Comparison of ENCODE assay signal across 14 cellular contexts in genomic region chr5:141597814-141598213, GRCh38. TPM values are rescaled to one million over a fixed set of nuclear protein-coding genes. Genes with fewer than 3 reads are reported as not detected.
DNase-seq lines count a peak whose midpoint lies in the region; ATAC-seq lines count a peak whose summit lies in the region.
"Had no signal": no experiment of that assay in that cellular context is flagged by ENCODE, and none has a peak within 500 bp of the region (broad histone marks: within the 10 kb centered on the region; RNA-seq: fewer than 3 reads in every experiment).

No MANE protein-coding gene starts in this region.

- H3K27ac Mint-ChIP-seq in central memory CD8-positive, alpha-beta T cell (ENCODE audit: low read depth) = no peak overlapping the region
- H3K27ac Mint-ChIP-seq in natural killer cell treated with Interleukin-12 subunit alpha and Interleukin-12 subunit beta and Interleukin-15 and Interleukin-18, amount 100 ng/mL, for 72 hours = peak overlapping the region; percentile 45 to 49
- H3K27ac Mint-ChIP-seq: T-helper 1 cell treated with Interleukin-12 subunit alpha and Interleukin-12 subunit beta and Interleukin-4 antibody, amounts not matched to agents 30 μg/mL and 1 μg/mL, for 36 hours had no signal

- H3K4me3 Mint-ChIP-seq in activated T-cell treated with anti-CD3 and anti-CD28 coated beads, Interleukin-2, amount 50 U/mL, for 4 hours = peak overlapping the region; percentile 8
- peak overlapping the region; percentile 10 for H3K4me3 Mint-ChIP-seq in central memory CD8-positive, alpha-beta T cell
- peak overlapping the region; percentile 35 for H3K4me3 Mint-ChIP-seq in natural killer cell treated with Interleukin-12 subunit alpha and Interleukin-12 subunit beta and Interleukin-15 and Interleukin-18, amount 100 ng/mL, for 72 hours
- H3K4me3 Mint-ChIP-seq: T-helper 1 cell treated with Interleukin-12 subunit alpha and Interleukin-12 subunit beta and Interleukin-4 antibody, amounts not matched to agents 30 μg/mL and 1 μg/mL, for 36 hours had no signal

- H3K36me3 Mint-ChIP-seq in activated T-cell treated with anti-CD3 and anti-CD28 coated beads, Interleukin-2, amount 50 U/mL, for 4 hours (ENCODE audit: insufficient read depth) = peaks cover 4% of the 10 kb centered on the region
- peaks cover 15% of the 10 kb centered on the region for H3K36me3 Mint-ChIP-seq in central memory CD8-positive, alpha-beta T cell (ENCODE audit: insufficient read depth)
- no peaks in the 10 kb centered on the region for H3K36me3 Mint-ChIP-seq in natural killer cell treated with Interleukin-12 subunit alpha and Interleukin-12 subunit beta and Interleukin-15 and Interleukin-18, amount 100 ng/mL, for 72 hours

- no peak for DNase-seq in activated T-cell treated with anti-CD3 and anti-CD28 coated beads, Interleukin-2, amount 50 U/mL, for 4 hours
- DNase-seq in activated T-cell treated with anti-CD3 and anti-CD28 coated beads, Interleukin-2, amount 50 U/mL, for 48 hours = no peak
- DNase-seq in central memory CD8-positive, alpha-beta T cell (ENCODE audit: low spot score in 2 of 2) = no peak
- DNase-seq in natural killer cell treated with Interleukin-12 subunit alpha and Interleukin-12 subunit beta and Interleukin-15 and Interleukin-18, amount 100 ng/mL, for 72 hours (ENCODE audit: low spot score) = no peak
- DNase-seq in aorta = no peak
- DNase-seq: DMS79, midbrain, NCI-H1105, NCI-H446, Peyer's patch had no signal

- no peak overlapping the region for H3K4me3 ChIP-seq in aorta (ENCODE audit: low read length in 2 of 2)
- H3K4me3 ChIP-seq: Peyer's patch had no signal

- no peak for ATAC-seq in activated T-cell treated with anti-CD3 and anti-CD28 coated beads, Interleukin-2, amount 50 U/mL, for 4 hours
- peak; percentile 27 for ATAC-seq in HG02610 (IDR thresholded peaks at IDR 0.05; ENCODE audit: unreplicated experiment)
- no peak for ATAC-seq in central memory CD8-positive, alpha-beta T cell (replicated peaks; ENCODE audit: extremely low read depth, poor library complexity, severe bottlenecking)
- no peak for ATAC-seq in natural killer cell treated with Interleukin-12 subunit alpha and Interleukin-12 subunit beta and Interleukin-15 and Interleukin-18, amount 100 ng/mL, for 72 hours
- no peak for ATAC-seq in HG02884 (IDR thresholded peaks at IDR 0.05; ENCODE audit: unreplicated experiment)
- no peak for ATAC-seq in HG02852 (IDR thresholded peaks at IDR 0.05; ENCODE audit: unreplicated experiment)
- no peak for ATAC-seq in aorta (ENCODE audit: low FRiP score)

- H3K9me3 ChIP-seq in aorta (ENCODE audit: control insufficient read depth, low read length) = no peaks in the 10 kb centered on the region
- H3K9me3 ChIP-seq: Peyer's patch had no signal

- H3K4me1 ChIP-seq in aorta (ENCODE audit: control insufficient read depth in 1 of 2, insufficient read depth in 2 of 2, low read length in 2 of 2) = peaks cover 0 to 5% of the 10 kb centered on the region in 2 donors

- peaks cover 69% of the 10 kb centered on the region for H3K4me1 Mint-ChIP-seq in activated T-cell treated with anti-CD3 and anti-CD28 coated beads, Interleukin-2, amount 50 U/mL, for 4 hours (ENCODE audit: low read depth)
- H3K4me1 Mint-ChIP-seq in central memory CD8-positive, alpha-beta T cell = peaks cover 60% of the 10 kb centered on the region
- H3K4me1 Mint-ChIP-seq in natural killer cell treated with Interleukin-12 subunit alpha and Interleukin-12 subunit beta and Interleukin-15 and Interleukin-18, amount 100 ng/mL, for 72 hours (ENCODE audit: low read depth in 2 of 2) = peaks cover 46 to 58% of the 10 kb centered on the region in 2 donors

- 95 to 98% methylated on average over 2 of the region's 2 CpGs for WGBS in aorta, 2 donors

- no peaks in the 10 kb centered on the region for H3K9me3 Mint-ChIP-seq in activated T-cell treated with anti-CD3 and anti-CD28 coated beads, Interleukin-2, amount 50 U/mL, for 4 hours
- no peaks in the 10 kb centered on the region for H3K9me3 Mint-ChIP-seq in central memory CD8-positive, alpha-beta T cell
- no peaks in the 10 kb centered on the region for H3K9me3 Mint-ChIP-seq in natural killer cell treated with Interleukin-12 subunit alpha and Interleukin-12 subunit beta and Interleukin-15 and Interleukin-18, amount 100 ng/mL, for 72 hours
- H3K9me3 Mint-ChIP-seq: T-helper 1 cell treated with Interleukin-12 subunit alpha and Interleukin-12 subunit beta and Interleukin-4 antibody, amounts not matched to agents 30 μg/mL and 1 μg/mL, for 36 hours had no signal

- no peaks in the 10 kb centered on the region for H3K27me3 ChIP-seq in aorta (ENCODE audit: control insufficient read depth in 1 of 2, insufficient read depth in 2 of 2, low read length in 1 of 2)
- H3K27me3 ChIP-seq: Peyer's patch had no signal

- peak overlapping the region in 1 of 2 donors; percentile 59 for H3K27ac ChIP-seq in aorta (ENCODE audit: low read depth in 1 of 2, low read length in 2 of 2)
- H3K27ac ChIP-seq: Peyer's patch had no signal

- no peaks in the 10 kb centered on the region for H3K27me3 Mint-ChIP-seq in activated T-cell treated with anti-CD3 and anti-CD28 coated beads, Interleukin-2, amount 50 U/mL, for 4 hours (ENCODE audit: low read depth)
- no peaks in the 10 kb centered on the region for H3K27me3 Mint-ChIP-seq in central memory CD8-positive, alpha-beta T cell
- no peaks in the 10 kb centered on the region for H3K27me3 Mint-ChIP-seq in natural killer cell treated with Interleukin-12 subunit alpha and Interleukin-12 subunit beta and Interleukin-15 and Interleukin-18, amount 100 ng/mL, for 72 hours

- no peaks in the 10 kb centered on the region for H3K36me3 ChIP-seq in aorta (ENCODE audit: control insufficient read depth in 1 of 2, insufficient read depth in 2 of 2, low read length in 1 of 2)
- H3K36me3 ChIP-seq: Peyer's patch had no signal

- intact Hi-C loops in aorta (cut with DNase I) = no loop called here

RNA-seq across cellular contexts. Expression of gene DIAPH1, which starts 21.0 kb away (rescaled TPM):
- total RNA-seq in activated T-cell treated with anti-CD3 and anti-CD28 coated beads, Interleukin-2, amount 50 U/mL, for 4 hours = 100 to 1,000 TPM; 243 to 289 (median 269) TPM
- 100 to 1,000 TPM; 280 to 289 TPM for total RNA-seq in natural killer cell treated with Interleukin-12 subunit alpha and Interleukin-12 subunit beta and Interleukin-15 and Interleukin-18, amount 100 ng/mL, for 72 hours
- 100 to 1,000 TPM in 1 of 2 donors, 10 to 100 TPM in 1; 93.4 to 125 TPM for total RNA-seq in aorta
- 10 to 100 TPM; 30.8 to 44.1 TPM for polyA plus RNA-seq in aorta

RNA-seq across cellular contexts. Expression of gene HDAC3, which starts 38.8 kb away (rescaled TPM):
- 10 to 100 TPM; 66.1 to 73.8 (median 71.7) TPM for total RNA-seq in activated T-cell treated with anti-CD3 and anti-CD28 coated beads, Interleukin-2, amount 50 U/mL, for 4 hours
- 100 to 1,000 TPM in 1 of 2 donors, 10 to 100 TPM in 1; 80.0 to 128 TPM for total RNA-seq in natural killer cell treated with Interleukin-12 subunit alpha and Interleukin-12 subunit beta and Interleukin-15 and Interleukin-18, amount 100 ng/mL, for 72 hours
- 10 to 100 TPM; 52.4 to 54.3 TPM for total RNA-seq in aorta
- polyA plus RNA-seq in aorta = 10 to 100 TPM; 21.3 to 86.8 TPM

RNA-seq across cellular contexts. Expression of gene RELL2, which starts 39.0 kb away (rescaled TPM):
- 10 to 100 TPM; 25.8 to 30.4 (median 29.5) TPM for total RNA-seq in activated T-cell treated with anti-CD3 and anti-CD28 coated beads, Interleukin-2, amount 50 U/mL, for 4 hours
- 10 to 100 TPM in 1 of 2 donors, 1 to 10 TPM in 1; 8.1 to 39.3 TPM for total RNA-seq in natural killer cell treated with Interleukin-12 subunit alpha and Interleukin-12 subunit beta and Interleukin-15 and Interleukin-18, amount 100 ng/mL, for 72 hours
- total RNA-seq in aorta = 1 to 10 TPM; 1.5 to 1.9 TPM
- 1 to 10 TPM in 1 of 2 donors, under 1 TPM in 1; 0.63 to 2.9 TPM for polyA plus RNA-seq in aorta

RNA-seq across cellular contexts. Expression of gene FCHSD1, which starts 53.4 kb away (rescaled TPM):
- 10 to 100 TPM; 20.5 to 29.7 (median 22.1) TPM for total RNA-seq in activated T-cell treated with anti-CD3 and anti-CD28 coated beads, Interleukin-2, amount 50 U/mL, for 4 hours
- 10 to 100 TPM; 35.6 to 56.4 TPM for total RNA-seq in natural killer cell treated with Interleukin-12 subunit alpha and Interleukin-12 subunit beta and Interleukin-15 and Interleukin-18, amount 100 ng/mL, for 72 hours
- total RNA-seq in aorta = 10 to 100 TPM; 33.1 to 47.3 TPM
- 10 to 100 TPM in 1 of 2 donors, 1 to 10 TPM in 1; 9.4 to 59.7 TPM for polyA plus RNA-seq in aorta
